ENCODE assay signal across 26 cellular contexts in the genomic region with DNA sequence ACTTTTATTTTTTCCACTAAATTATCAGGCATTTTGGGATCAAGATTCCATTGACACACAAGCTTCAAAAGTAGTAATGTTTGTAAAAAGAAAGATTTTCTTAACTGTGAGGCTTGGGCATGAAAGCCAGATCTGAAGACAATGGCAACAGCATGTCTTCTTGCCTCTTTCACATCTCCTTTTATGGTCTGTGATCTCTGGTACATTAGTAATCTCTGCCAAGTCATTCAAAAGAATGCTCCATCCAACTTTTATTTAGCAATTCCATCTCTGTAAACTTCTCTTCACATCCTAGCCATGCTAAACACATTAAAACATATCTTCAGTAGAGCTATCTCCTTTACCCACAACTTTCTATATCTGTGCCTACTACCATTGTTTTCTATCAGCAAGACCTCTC.
DNase-seq lines count a peak whose midpoint lies in the region; ATAC-seq and TF ChIP-seq lines count a peak whose summit lies in the region.
"Had no signal": no experiment of that assay in that cellular context is flagged by ENCODE, and none has a peak within 500 bp of the region (broad histone marks: within the 10 kb centered on the region; RNA-seq: fewer than 3 reads in every experiment).

No MANE protein-coding gene starts in this region.

- H4K20me1 ChIP-seq in SK-N-SH (ENCODE audit: insufficient read depth), result no peaks in the 10 kb centered on the region

- H2AFZ ChIP-seq in SK-N-SH (ENCODE audit: low read depth), result peak overlapping the region; percentile 32; the same call in 1 of the 2 replicates

- no peak overlapping the region for H3K9ac ChIP-seq in SK-N-SH

- TF ChIP-seq EP300 in SK-N-SH (IDR thresholded peaks at IDR 0.05; ENCODE audit: borderline replicate concordance in 1 of 2, low read depth in 1 of 2, low read length in 1 of 2), result no peak

- POLR2A ChIA-PET in SK-N-SH (lab: Yijun Ruan, JAX), result no interaction called here

- no peak for TF ChIP-seq CTCF in SK-N-SH (IDR thresholded peaks at IDR 0.05)
- TF ChIP-seq CTCF in astrocyte of the spinal cord (IDR thresholded peaks at IDR 0.05; ENCODE audit: low read depth, low read length), result no peak

- in situ Hi-C loops in astrocyte of the spinal cord (cut with HindIII; ENCODE audit: low sequenced_read_pairs), result no loop called here

- H3K27ac ChIP-seq in SK-N-SH (ENCODE audit: low read depth in 2 of 2, low read length in 1 of 2), result no peak overlapping the region
- H3K27ac ChIP-seq: 22Rv1, ovary, stomach, tibial nerve had no signal

- no peaks in the 10 kb centered on the region for H3K4me1 ChIP-seq in SK-N-SH (ENCODE audit: control insufficient read depth in 1 of 2, insufficient read depth in 2 of 2, low read depth in 1 of 2, low read length in 1 of 2)
- H3K4me1 ChIP-seq: stomach, tibial nerve had no signal

- no peaks in the 10 kb centered on the region for H3K36me3 ChIP-seq in SK-N-SH (replicated peaks in 1 of 2; ENCODE audit: control insufficient read depth in 1 of 2, insufficient read depth in 2 of 2, low read length in 1 of 2)
- H3K36me3 ChIP-seq: MG63, ovary, stomach, tibial nerve had no signal

- no peaks in the 10 kb centered on the region for H3F3A ChIP-seq in SK-N-SH (replicated peaks; ENCODE audit: insufficient read depth)

- TF ChIP-seq RAD21 in SK-N-SH (IDR thresholded peaks at IDR 0.05; ENCODE audit: low read length), result no peak

- ATAC-seq in SK-N-SH treated with all-trans-retinoic acid at 6 μM for 48 hours (no peak), GM21723 (IDR thresholded peaks at IDR 0.05; ENCODE audit: unreplicated experiment) (no peak), HG03342 (IDR thresholded peaks at IDR 0.05; ENCODE audit: unreplicated experiment) (no peak)
- ATAC-seq: activated T-helper 17 cell treated with anti-CD3 and anti-CD28 coated beads, Interleukin-2, amount 50 U/mL, for 72 hours; right cardiac atrium had no signal

- CTCF ChIA-PET in SK-N-SH (lab: Yijun Ruan, JAX), result no interaction called here

- H3K9me2 ChIP-seq in SK-N-SH, result no peaks in the 10 kb centered on the region

- DNase-seq in SK-N-SH (no peak), astrocyte of the spinal cord (ENCODE audit: low read depth, low spot score) (peak; percentile 15), fibroblast of the conjunctiva (ENCODE audit: low read depth) (peak; percentile 10), NCI-H2029 (lab: John Stamatoyannopoulos, UW) (no peak), pons (ENCODE audit: low spot score) (no peak)
- DNase-seq: activated B cell treated with CpG ODN at 0.5 μM for 24 hours; activated CD4-positive, alpha-beta T cell treated with anti-CD3 and anti-CD28 coated beads, Interleukin-2, amount 50 U/mL, for 4 hours; activated CD8-positive, alpha-beta memory T cell treated with anti-CD3 and anti-CD28 coated beads, Interleukin-2, amount 50 U/mL, for 4 hours; aorta; DMS53; GF-D8; islet precursor cell; MG63; NCI-H1417; NCI-H2107; NCI-H446 treated with DMSO at 0.1 percent for 48 hours; ovary; right cardiac atrium; stimulated activated CD4-positive, alpha-beta T cell treated with anti-CD3 and anti-CD28 coated beads, Interleukin-15, amount 100 ng/mL, for 24 hours; stomach had no signal

- no peaks in the 10 kb centered on the region for H3K9me3 ChIP-seq in SK-N-SH
- H3K9me3 ChIP-seq: MG63, ovary, tibial nerve had no signal

- H3K27me3 ChIP-seq in SK-N-SH (ENCODE audit: insufficient read depth), result no peaks in the 10 kb centered on the region
- H3K27me3 ChIP-seq: MG63, ovary, stomach, tibial nerve had no signal

- no peak overlapping the region for H3K4me2 ChIP-seq in SK-N-SH

- H3K4me3 ChIP-seq in SK-N-SH (ENCODE audit: low read depth in 2 of 2, low read length in 1 of 2) (no peak overlapping the region), astrocyte of the spinal cord (ENCODE audit: low read depth, low read length) (no peak overlapping the region)
- H3K4me3 ChIP-seq: MG63, ovary, stomach, tibial nerve had no signal

- H3K79me2 ChIP-seq in SK-N-SH (ENCODE audit: insufficient read depth), result no peaks in the 10 kb centered on the region

TF ChIP-seq in SK-N-SH, 30 proteins besides CTCF, POLR2A, EP300 and RAD21:
- no peak for TF ChIP-seq FOXJ3 (CRISPR knock-in tag; IDR thresholded peaks at IDR 0.05)
- TF ChIP-seq, protein P1, sequence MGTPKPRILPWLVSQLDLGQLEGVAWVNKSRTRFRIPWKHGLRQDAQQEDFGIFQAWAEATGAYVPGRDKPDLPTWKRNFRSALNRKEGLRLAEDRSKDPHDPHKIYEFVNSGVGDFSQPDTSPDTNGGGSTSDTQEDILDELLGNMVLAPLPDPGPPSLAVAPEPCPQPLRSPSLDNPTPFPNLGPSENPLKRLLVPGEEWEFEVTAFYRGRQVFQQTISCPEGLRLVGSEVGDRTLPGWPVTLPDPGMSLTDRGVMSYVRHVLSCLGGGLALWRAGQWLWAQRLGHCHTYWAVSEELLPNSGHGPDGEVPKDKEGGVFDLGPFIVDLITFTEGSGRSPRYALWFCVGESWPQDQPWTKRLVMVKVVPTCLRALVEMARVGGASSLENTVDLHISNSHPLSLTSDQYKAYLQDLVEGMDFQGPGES (IDR thresholded peaks at IDR 0.05; ENCODE audit: low read depth, low read length), result no peak
- TF ChIP-seq, protein P2, sequence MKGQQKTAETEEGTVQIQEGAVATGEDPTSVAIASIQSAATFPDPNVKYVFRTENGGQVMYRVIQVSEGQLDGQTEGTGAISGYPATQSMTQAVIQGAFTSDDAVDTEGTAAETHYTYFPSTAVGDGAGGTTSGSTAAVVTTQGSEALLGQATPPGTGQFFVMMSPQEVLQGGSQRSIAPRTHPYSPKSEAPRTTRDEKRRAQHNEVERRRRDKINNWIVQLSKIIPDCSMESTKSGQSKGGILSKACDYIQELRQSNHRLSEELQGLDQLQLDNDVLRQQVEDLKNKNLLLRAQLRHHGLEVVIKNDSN (IDR thresholded peaks at IDR 0.05; ENCODE audit: borderline replicate concordance, low read depth), result no peak
- TF ChIP-seq FOSL2 (IDR thresholded peaks at IDR 0.05; ENCODE audit: borderline replicate concordance, low read depth), result no peak
- TF ChIP-seq GABPA (IDR thresholded peaks at IDR 0.05; ENCODE audit: low read depth), result no peak
- no peak for TF ChIP-seq GATA2 (CRISPR knock-in tag; IDR thresholded peaks at IDR 0.05)
- no peak for TF ChIP-seq MEF2A (IDR thresholded peaks at IDR 0.05; ENCODE audit: borderline replicate concordance, low read depth)
- no peak for TF ChIP-seq TEAD4 (IDR thresholded peaks at IDR 0.05; ENCODE audit: borderline replicate concordance, insufficient read depth)

TF ChIP-seq in SK-N-SH treated with all-trans-retinoic acid at 6 μM for 48 hours, 23 proteins besides CTCF, POLR2A, EP300 and RAD21 (continues in another document):
- TF ChIP-seq CSDC2 (CRISPR knock-in tag; IDR thresholded peaks at IDR 0.05) (no peak), RARB (CRISPR knock-in tag; IDR thresholded peaks at IDR 0.05) (no peak), TCF4 (CRISPR knock-in tag; IDR thresholded peaks at IDR 0.05; ENCODE audit: borderline replicate concordance) (no peak), ZFP30 (CRISPR knock-in tag; IDR thresholded peaks at IDR 0.05) (no peak), PPARA (CRISPR knock-in tag; IDR thresholded peaks at IDR 0.05; ENCODE audit: borderline replicate concordance) (no peak), ZNF70 (CRISPR knock-in tag; IDR thresholded peaks at IDR 0.05) (no peak), ZFP3 (CRISPR knock-in tag; IDR thresholded peaks at IDR 0.05) (no peak), SNAI2 (CRISPR knock-in tag; IDR thresholded peaks at IDR 0.05) (no peak), ARNTL (CRISPR knock-in tag; IDR thresholded peaks at IDR 0.05; ENCODE audit: borderline replicate concordance, low read depth) (no peak), TOX (CRISPR knock-in tag; IDR thresholded peaks at IDR 0.05; ENCODE audit: borderline replicate concordance) (no peak), OSR1 (CRISPR knock-in tag; IDR thresholded peaks at IDR 0.05) (no peak)
- TF ChIP-seq, protein P3, sequence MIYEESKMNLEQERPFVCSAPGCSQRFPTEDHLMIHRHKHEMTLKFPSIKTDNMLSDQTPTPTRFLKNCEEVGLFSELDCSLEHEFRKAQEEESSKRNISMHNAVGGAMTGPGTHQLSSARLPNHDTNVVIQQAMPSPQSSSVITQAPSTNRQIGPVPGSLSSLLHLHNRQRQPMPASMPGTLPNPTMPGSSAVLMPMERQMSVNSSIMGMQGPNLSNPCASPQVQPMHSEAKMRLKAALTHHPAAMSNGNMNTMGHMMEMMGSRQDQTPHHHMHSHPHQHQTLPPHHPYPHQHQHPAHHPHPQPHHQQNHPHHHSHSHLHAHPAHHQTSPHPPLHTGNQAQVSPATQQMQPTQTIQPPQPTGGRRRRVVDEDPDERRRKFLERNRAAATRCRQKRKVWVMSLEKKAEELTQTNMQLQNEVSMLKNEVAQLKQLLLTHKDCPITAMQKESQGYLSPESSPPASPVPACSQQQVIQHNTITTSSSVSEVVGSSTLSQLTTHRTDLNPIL (CRISPR knock-in tag; IDR thresholded peaks at IDR 0.05; ENCODE audit: low read depth), result no peak
- TF ChIP-seq, protein P4, sequence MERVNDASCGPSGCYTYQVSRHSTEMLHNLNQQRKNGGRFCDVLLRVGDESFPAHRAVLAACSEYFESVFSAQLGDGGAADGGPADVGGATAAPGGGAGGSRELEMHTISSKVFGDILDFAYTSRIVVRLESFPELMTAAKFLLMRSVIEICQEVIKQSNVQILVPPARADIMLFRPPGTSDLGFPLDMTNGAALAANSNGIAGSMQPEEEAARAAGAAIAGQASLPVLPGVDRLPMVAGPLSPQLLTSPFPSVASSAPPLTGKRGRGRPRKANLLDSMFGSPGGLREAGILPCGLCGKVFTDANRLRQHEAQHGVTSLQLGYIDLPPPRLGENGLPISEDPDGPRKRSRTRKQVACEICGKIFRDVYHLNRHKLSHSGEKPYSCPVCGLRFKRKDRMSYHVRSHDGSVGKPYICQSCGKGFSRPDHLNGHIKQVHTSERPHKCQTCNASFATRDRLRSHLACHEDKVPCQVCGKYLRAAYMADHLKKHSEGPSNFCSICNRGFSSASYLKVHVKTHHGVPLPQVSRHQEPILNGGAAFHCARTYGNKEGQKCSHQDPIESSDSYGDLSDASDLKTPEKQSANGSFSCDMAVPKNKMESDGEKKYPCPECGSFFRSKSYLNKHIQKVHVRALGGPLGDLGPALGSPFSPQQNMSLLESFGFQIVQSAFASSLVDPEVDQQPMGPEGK (CRISPR knock-in tag; IDR thresholded peaks at IDR 0.05; ENCODE audit: borderline replicate concordance), result no peak
- TF ChIP-seq, protein P5, sequence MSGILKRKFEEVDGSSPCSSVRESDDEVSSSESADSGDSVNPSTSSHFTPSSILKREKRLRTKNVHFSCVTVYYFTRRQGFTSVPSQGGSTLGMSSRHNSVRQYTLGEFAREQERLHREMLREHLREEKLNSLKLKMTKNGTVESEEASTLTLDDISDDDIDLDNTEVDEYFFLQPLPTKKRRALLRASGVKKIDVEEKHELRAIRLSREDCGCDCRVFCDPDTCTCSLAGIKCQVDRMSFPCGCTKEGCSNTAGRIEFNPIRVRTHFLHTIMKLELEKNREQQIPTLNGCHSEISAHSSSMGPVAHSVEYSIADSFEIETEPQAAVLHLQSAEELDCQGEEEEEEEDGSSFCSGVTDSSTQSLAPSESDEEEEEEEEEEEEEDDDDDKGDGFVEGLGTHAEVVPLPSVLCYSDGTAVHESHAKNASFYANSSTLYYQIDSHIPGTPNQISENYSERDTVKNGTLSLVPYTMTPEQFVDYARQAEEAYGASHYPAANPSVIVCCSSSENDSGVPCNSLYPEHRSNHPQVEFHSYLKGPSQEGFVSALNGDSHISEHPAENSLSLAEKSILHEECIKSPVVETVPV (CRISPR knock-in tag; IDR thresholded peaks at IDR 0.05), result no peak

Comparison
In these comparisons a context has a peak if more than half of its experiments do, and no peak if none do; other contexts are left out.
1. DNase-seq: peak in astrocyte of the spinal cord (single experiment) and fibroblast of the conjunctiva (single experiment); none in SK-N-SH (single experiment), NCI-H2029 (single experiment) and pons (single experiment).